In genomic region chr20:36472656-36473071, GRCh38 we compare ENCODE assay signal across 8 cellular contexts.
DNase-seq lines count a peak whose midpoint lies in the region; ATAC-seq, FAIRE-seq and TF ChIP-seq lines count a peak whose summit lies in the region.

No MANE protein-coding gene starts in this region.

- H3K27ac Mint-ChIP-seq in natural killer cell (peak overlapping the region; percentile 41 to 86), glutamatergic neuron (ENCODE audit: unreplicated experiment) (no peak overlapping the region)

- no peaks in the 10 kb centered on the region for H3K27me3 ChIP-seq in colonic mucosa

- H3K36me3 ChIP-seq in colonic mucosa: no peaks in the 10 kb centered on the region

- H3K4me1 Mint-ChIP-seq in natural killer cell (peaks cover 38 to 41% of the 10 kb centered on the region in 2 donors), glutamatergic neuron (ENCODE audit: low read depth, unreplicated experiment) (peaks cover 33% of the 10 kb centered on the region)

- intact Hi-C loops in colonic mucosa (cut with DNase I) (no loop called here), natural killer cell (cut with micrococcal nuclease) (no loop called here)

- H3K27ac ChIP-seq in colonic mucosa: peak overlapping the region; percentile 68

- H3K4me3 Mint-ChIP-seq in natural killer cell (peak overlapping the region; percentile 52), glutamatergic neuron (ENCODE audit: unreplicated experiment) (no peak overlapping the region)

- peak; percentile 35 to 67 (median 55) for ATAC-seq in natural killer cell
- no peak for ATAC-seq in HG03342 (IDR thresholded peaks at IDR 0.05; ENCODE audit: unreplicated experiment)

- H3K9ac ChIP-seq in colonic mucosa (ENCODE audit: low read depth in 2 of 2, low read length in 2 of 2): peak overlapping the region; percentile 49 to 53

- no peaks in the 10 kb centered on the region for H3K9me3 ChIP-seq in colonic mucosa

- peak; percentile 5 for FAIRE-seq in GM12891 (lab: Jason Lieb, UNC)

- H3K4me3 ChIP-seq in colonic mucosa: peak overlapping the region; percentile 10

- TF ChIP-seq CTCF in colonic mucosa (IDR thresholded peaks at IDR 0.05) (no peak), natural killer cell (IDR thresholded peaks at IDR 0.05) (no peak), glutamatergic neuron (IDR thresholded peaks at IDR 0.05; ENCODE audit: partially characterized antibody, unreplicated experiment) (no peak)

- H3K36me3 Mint-ChIP-seq in natural killer cell (no peaks in the 10 kb centered on the region), glutamatergic neuron (ENCODE audit: unreplicated experiment) (no peaks in the 10 kb centered on the region)

- H3K27me3 Mint-ChIP-seq in natural killer cell (ENCODE audit: low read depth in 2 of 2) (no peaks in the 10 kb centered on the region), glutamatergic neuron (ENCODE audit: unreplicated experiment) (peaks cover 2% of the 10 kb centered on the region)

- H3K9me3 Mint-ChIP-seq in natural killer cell: no peaks in the 10 kb centered on the region
- peaks cover 11% of the 10 kb centered on the region for H3K9me3 Mint-ChIP-seq in glutamatergic neuron (ENCODE audit: unreplicated experiment)

- DNase-seq in GM12891 (ENCODE audit: insufficient read length, low spot score) (no peak), OCI-M1 (lab: John Stamatoyannopoulos, UW) (peak; percentile 78), colonic mucosa (peak; percentile 88), natural killer cell (no peak), T-helper 9 cell (no peak), NCI-H2171 treated with DMSO at 0.1 percent for 48 hours (lab: John Stamatoyannopoulos, UW) (no peak), glutamatergic neuron (no peak)

- no peak for TF ChIP-seq POLR2A in GM12891 (IDR thresholded peaks at IDR 0.05; ENCODE audit: low read depth, low read length)

- peaks cover 25% of the 10 kb centered on the region for H3K4me1 ChIP-seq in colonic mucosa

TF ChIP-seq in GM12891, 5 proteins besides CTCF, POLR2A, EP300 and RAD21:
- no peak for TF ChIP-seq SPI1 (IDR thresholded peaks at IDR 0.05; ENCODE audit: low read depth, low read length)
- no peak for TF ChIP-seq POLR2AphosphoS5 (IDR thresholded peaks at IDR 0.05; ENCODE audit: low read depth, low read length)
- no peak for TF ChIP-seq TAF1 (IDR thresholded peaks at IDR 0.05; ENCODE audit: low read depth, low read length)
- no peak for TF ChIP-seq POU2F2 (IDR thresholded peaks at IDR 0.05; ENCODE audit: low read depth, low read length)
- no peak for TF ChIP-seq PAX5 (IDR thresholded peaks at IDR 0.05; ENCODE audit: insufficient read depth, low read length, severe bottlenecking)
TF ChIP-seq in GM12891: peak in this region for 0.

Comparison
In these comparisons a context has a peak if more than half of its experiments do, and no peak if none do; other contexts are left out.
1. DNase-seq: peak in OCI-M1 (single experiment) and colonic mucosa (single experiment); none in GM12891 (single experiment), natural killer cell (single experiment), T-helper 9 cell (single experiment), NCI-H2171 treated with DMSO at 0.1 percent for 48 hours (single experiment) and glutamatergic neuron (single experiment).